In genomic region chr1:45297604-45298356, GRCh38 we compare ENCODE assay signal across 28 cellular contexts. TPM values are rescaled to one million over a fixed set of nuclear protein-coding genes. Genes with fewer than 3 reads are reported as not detected.
A peak's percentile ranks its signal among the peaks of the same experiment; 100 is the strongest.
DNase-seq lines count a peak whose midpoint lies in the region; ATAC-seq, FAIRE-seq and TF ChIP-seq lines count a peak whose summit lies in the region.
"Had no signal": no experiment of that assay in that cellular context is flagged by ENCODE, and none has a peak within 500 bp of the region (broad histone marks: within the 10 kb centered on the region; RNA-seq: fewer than 3 reads in every experiment).

No MANE protein-coding gene starts in this region.

- H3K9me3 Mint-ChIP-seq in astrocyte (ENCODE audit: unreplicated experiment) (no peaks in the 10 kb centered on the region), neural progenitor cell (no peaks in the 10 kb centered on the region)
- H3K9me3 Mint-ChIP-seq: natural killer cell treated with Interleukin-12 subunit alpha and Interleukin-12 subunit beta and Interleukin-15 and Interleukin-18, amount 100 ng/mL, for 72 hours had no signal

- no peak overlapping the region for H3K27ac Mint-ChIP-seq in astrocyte (ENCODE audit: unreplicated experiment)
- H3K27ac Mint-ChIP-seq in neural progenitor cell, result peak overlapping the region; percentile 95
- H3K27ac Mint-ChIP-seq: activated naive CD8-positive, alpha-beta T cell; natural killer cell treated with Interleukin-12 subunit alpha and Interleukin-12 subunit beta and Interleukin-15 and Interleukin-18, amount 100 ng/mL, for 72 hours had no signal

- H3F3A ChIP-seq in neural progenitor cell (ENCODE audit: low read depth), result peaks cover 15% of the 10 kb centered on the region

- H3K4me2 ChIP-seq in astrocyte (ENCODE audit: low read length), result no peak overlapping the region
- H3K4me2 ChIP-seq in neural progenitor cell, result peak overlapping the region; percentile 16

- H3K4me3 ChIP-seq in astrocyte (ENCODE audit: insufficient read depth, low read depth, low read length), result no peak overlapping the region
- no peak overlapping the region for H3K4me3 ChIP-seq in neural progenitor cell
- H3K4me3 ChIP-seq: GM12878, left lung, prostate gland, skin epidermis had no signal

- H3K36me3 Mint-ChIP-seq in astrocyte (ENCODE audit: low read depth, unreplicated experiment) (peaks cover 4% of the 10 kb centered on the region), neural progenitor cell (no peaks in the 10 kb centered on the region)
- H3K36me3 Mint-ChIP-seq: activated naive CD8-positive, alpha-beta T cell; natural killer cell treated with Interleukin-12 subunit alpha and Interleukin-12 subunit beta and Interleukin-15 and Interleukin-18, amount 100 ng/mL, for 72 hours had no signal

- H3K9ac ChIP-seq in astrocyte (ENCODE audit: low read length), result no peak overlapping the region
- no peak overlapping the region for H3K9ac ChIP-seq in neural progenitor cell

- peaks cover 8% of the 10 kb centered on the region for H3K27me3 Mint-ChIP-seq in astrocyte (ENCODE audit: low read depth, unreplicated experiment)
- peaks cover 6% of the 10 kb centered on the region for H3K27me3 Mint-ChIP-seq in neural progenitor cell (ENCODE audit: insufficient read depth, low read depth)
- H3K27me3 Mint-ChIP-seq: activated naive CD8-positive, alpha-beta T cell; natural killer cell treated with Interleukin-12 subunit alpha and Interleukin-12 subunit beta and Interleukin-15 and Interleukin-18, amount 100 ng/mL, for 72 hours had no signal

- H3K4me3 Mint-ChIP-seq in astrocyte (ENCODE audit: unreplicated experiment), result no peak overlapping the region
- H3K4me3 Mint-ChIP-seq in neural progenitor cell, result no peak overlapping the region
- H3K4me3 Mint-ChIP-seq: activated naive CD8-positive, alpha-beta T cell; natural killer cell treated with Interleukin-12 subunit alpha and Interleukin-12 subunit beta and Interleukin-15 and Interleukin-18, amount 100 ng/mL, for 72 hours had no signal

- H3K36me3 ChIP-seq in astrocyte (ENCODE audit: insufficient read depth, low read length), result no peaks in the 10 kb centered on the region
- no peaks in the 10 kb centered on the region for H3K36me3 ChIP-seq in neural progenitor cell
- H3K36me3 ChIP-seq: left lung, prostate gland had no signal

- TF ChIP-seq CTCF in astrocyte (IDR thresholded peaks at IDR 0.05; ENCODE audit: insufficient read depth, low read depth, low read length) (no peak), neural progenitor cell (IDR thresholded peaks at IDR 0.05) (no peak)

- DNase-seq in DMS53 (lab: John Stamatoyannopoulos, UW) (peak; percentile 91), astrocyte (ENCODE audit: low read depth) (no peak), kidney tubule cell (ENCODE audit: low spot score) (peak; percentile 43), neural progenitor cell (ENCODE audit: low spot score) (peak; percentile 69)
- DNase-seq in activated CD4-positive, alpha-beta T cell treated with anti-CD3 and anti-CD28 coated beads, Interleukin-2, amount 50 U/mL, for 48 hours, result no peak
- DNase-seq: activated CD4-positive, alpha-beta T cell treated with anti-CD3 and anti-CD28 coated beads, Interleukin-2, amount 50 U/mL, for 4 hours; activated CD8-positive, alpha-beta memory T cell treated with anti-CD3 and anti-CD28 coated beads, Interleukin-2, amount 50 U/mL, for 4 hours; aorta; cerebellar nuclear complex; COR-L47; IMR-90; left lung; NCI-H2107; NCI-H510A; SHP77 treated with DMSO at 0.1 percent for 48 hours; stimulated activated CD4-positive, alpha-beta T cell treated with anti-CD3 and anti-CD28 coated beads, Interleukin-1b, Interleukin-23, amount 100 ng/mL, for 48 hours; T1000 had no signal

- H3K27ac ChIP-seq in astrocyte (ENCODE audit: low read depth, low read length) (no peak overlapping the region), neural progenitor cell (no peak overlapping the region)
- H3K27ac ChIP-seq: left lung, prostate gland had no signal

- H3K79me2 ChIP-seq in astrocyte (ENCODE audit: insufficient read depth, low read length) (no peaks in the 10 kb centered on the region), neural progenitor cell (ENCODE audit: low read depth) (no peaks in the 10 kb centered on the region)

- H4K20me1 ChIP-seq in astrocyte (ENCODE audit: insufficient read depth, low read length), result no peaks in the 10 kb centered on the region
- H4K20me1 ChIP-seq in neural progenitor cell (ENCODE audit: low read depth), result no peaks in the 10 kb centered on the region

- H3K9me3 ChIP-seq in astrocyte (ENCODE audit: insufficient read depth, low read depth, low read length) (no peaks in the 10 kb centered on the region), neural progenitor cell (ENCODE audit: low read depth) (no peaks in the 10 kb centered on the region)
- H3K9me3 ChIP-seq: left lung, prostate gland had no signal

- ATAC-seq in HG03354 (IDR thresholded peaks at IDR 0.05; ENCODE audit: poor library complexity, severe bottlenecking, unreplicated experiment) (no peak), GM18861 (IDR thresholded peaks at IDR 0.05; ENCODE audit: unreplicated experiment) (no peak), GM18520 (IDR thresholded peaks at IDR 0.05; ENCODE audit: unreplicated experiment) (no peak)
- ATAC-seq: GM12878; HCT116; left lung; natural killer cell treated with Interleukin-12 subunit alpha and Interleukin-12 subunit beta and Interleukin-15 and Interleukin-18, amount 100 ng/mL, for 72 hours; Panc1 had no signal

- H2AFZ ChIP-seq in astrocyte (ENCODE audit: low read depth, low read length) (peak overlapping the region; percentile 26), neural progenitor cell (replicated peaks) (peak overlapping the region; percentile 71)

- H3K4me1 Mint-ChIP-seq in astrocyte (ENCODE audit: low read depth, unreplicated experiment) (no peaks in the 10 kb centered on the region), neural progenitor cell (peaks cover 19% of the 10 kb centered on the region)

- FAIRE-seq in astrocyte (lab: Jason Lieb, UNC), result no peak
- FAIRE-seq: GM12878 had no signal

- H3K4me1 ChIP-seq in astrocyte (ENCODE audit: insufficient read depth, low read length) (no peaks in the 10 kb centered on the region), neural progenitor cell (peaks cover 18% of the 10 kb centered on the region)
- H3K4me1 ChIP-seq: prostate gland had no signal

- H3K27me3 ChIP-seq in astrocyte (ENCODE audit: insufficient read depth, low read length), result no peaks in the 10 kb centered on the region
- H3K27me3 ChIP-seq in neural progenitor cell, result no peaks in the 10 kb centered on the region
- H3K27me3 ChIP-seq: left lung had no signal

RNA-seq across cellular contexts. Expression of gene HPDL, which starts 28.9 kb away (rescaled TPM):
- 0.61 and 0.70 TPM in 2 replicates for total RNA-seq in astrocyte
- 0.64 and 2.4 TPM in 2 replicates for total RNA-seq in neural progenitor cell (ENCODE audit: low replicate concordance)
- total RNA-seq: M059J had no signal

RNA-seq across cellular contexts. Expression of gene TOE1, which starts 42.2 kb away (rescaled TPM):
- total RNA-seq in astrocyte, result 4.3 TPM in 2 replicates
- total RNA-seq in neural progenitor cell (ENCODE audit: low replicate concordance), result 6.1 and 10.7 TPM in 2 replicates

RNA-seq across cellular contexts. Expression of gene MUTYH, which starts 42.5 kb away (rescaled TPM):
- total RNA-seq in astrocyte, result 6.0 and 6.6 TPM in 2 replicates
- 48.2 and 89.7 TPM in 2 replicates for total RNA-seq in neural progenitor cell (ENCODE audit: low replicate concordance)

Comparison
In these comparisons a context has a peak if more than half of its experiments do, and no peak if none do; other contexts are left out.
1. DNase-seq: peak in DMS53 (single experiment), kidney tubule cell (single experiment) and neural progenitor cell (single experiment); none in astrocyte (single experiment) and activated CD4-positive, alpha-beta T cell treated with anti-CD3 and anti-CD28 coated beads, Interleukin-2, amount 50 U/mL, for 48 hours (0 of 2).